8 cellular contexts compared by ENCODE assay signal in genomic region chr2:37671013-37671815, GRCh38. TPM values are rescaled to one million over a fixed set of nuclear protein-coding genes. Genes with fewer than 3 reads are reported as not detected.
A peak's percentile ranks its signal among the peaks of the same experiment; 100 is the strongest.
DNase-seq lines count a peak whose midpoint lies in the region; ATAC-seq and TF ChIP-seq lines count a peak whose summit lies in the region.

CDC42EP3 (minus strand) TSS chr2:37671642; CDS start chr2:37646587, 25,055 bp downstream.

- peak within 1 kb of the TSS; percentile 84 for H3K4me3 Mint-ChIP-seq in activated CD8-positive, alpha-beta T cell treated with anti-CD3 and anti-CD28 coated beads for 36 hours
- peak within 1 kb of the TSS; percentile 88 for H3K4me3 Mint-ChIP-seq in mesothelial cell of epicardium

- H3K27ac ChIP-seq in effector memory CD4-positive, alpha-beta T cell (ENCODE audit: insufficient read depth, low read length, poor library complexity, severe bottlenecking) = peak within 1 kb of the TSS; percentile 83

- TF ChIP-seq CTCF in activated CD8-positive, alpha-beta T cell treated with anti-CD3 and anti-CD28 coated beads for 36 hours (IDR thresholded peaks at IDR 0.05) = no peak
- no peak for TF ChIP-seq CTCF in mesothelial cell of epicardium (IDR thresholded peaks at IDR 0.05; ENCODE audit: unreplicated experiment)

- H3K36me3 ChIP-seq in effector memory CD4-positive, alpha-beta T cell (ENCODE audit: control insufficient read depth, insufficient read depth, low read length) = no peaks in the 10 kb centered on the region

- peak within 1 kb of the TSS; percentile 93 for H3K27ac Mint-ChIP-seq in activated CD8-positive, alpha-beta T cell treated with anti-CD3 and anti-CD28 coated beads for 36 hours
- peak within 1 kb of the TSS; percentile 79 for H3K27ac Mint-ChIP-seq in mesothelial cell of epicardium

- peaks cover 14% of the 10 kb centered on the region for H3K36me3 Mint-ChIP-seq in activated CD8-positive, alpha-beta T cell treated with anti-CD3 and anti-CD28 coated beads for 36 hours (ENCODE audit: low read depth)
- no peaks in the 10 kb centered on the region for H3K36me3 Mint-ChIP-seq in mesothelial cell of epicardium

- peaks cover 31% of the 10 kb centered on the region for H3K4me1 ChIP-seq in effector memory CD4-positive, alpha-beta T cell (ENCODE audit: control insufficient read depth, insufficient read depth, low read length, poor library complexity, severe bottlenecking)

- CTCF ChIA-PET in activated CD8-positive, alpha-beta T cell treated with anti-CD3 and anti-CD28 coated beads for 36 hours (lab: Charles Lee) = interaction anchor here (0.9 to 2.7 kb wide), 9 partner anchors 13 to 275 kb away, joined by 3 to 12 read pairs (median 4); no protein-coding TSS in a partner anchor

- no peaks in the 10 kb centered on the region for H3K9me3 ChIP-seq in effector memory CD4-positive, alpha-beta T cell (ENCODE audit: control insufficient read depth, low read length)

- peak; percentile 59 for DNase-seq in NK-92 treated with Interleukin-12 subunit alpha and Interleukin-12 subunit beta, amount 100 ng/mL, for 24 hours (lab: John Stamatoyannopoulos, UW)
- DNase-seq in NK-92 (lab: John Stamatoyannopoulos, UW; ENCODE audit: unreplicated experiment) (no peak), NCI-H446 treated with DMSO at 0.1 percent for 48 hours (lab: John Stamatoyannopoulos, UW) (peak; percentile 23), mesothelial cell of epicardium (ENCODE audit: low spot score in 2 of 2, unreplicated experiment in 2 of 2) (peak; percentile 49 to 61)
- DNase-seq in activated CD8-positive, alpha-beta T cell treated with anti-CD3 and anti-CD28 coated beads for 36 hours = peak; percentile 78
- peak; percentile 59 to 66 (median 62) for DNase-seq in effector memory CD4-positive, alpha-beta T cell
- DNase-seq in stimulated activated CD8-positive, alpha-beta memory T cell treated with anti-CD3 and anti-CD28 coated beads, Interleukin-4, amount 100 ng/mL, for 48 hours = peak; percentile 79

- no peaks in the 10 kb centered on the region for H3K27me3 Mint-ChIP-seq in activated CD8-positive, alpha-beta T cell treated with anti-CD3 and anti-CD28 coated beads for 36 hours
- no peaks in the 10 kb centered on the region for H3K27me3 Mint-ChIP-seq in mesothelial cell of epicardium (ENCODE audit: low read depth)

- intact Hi-C loops in activated CD8-positive, alpha-beta T cell treated with anti-CD3 and anti-CD28 coated beads for 36 hours (cut with micrococcal nuclease) = no loop called here

- H3K27me3 ChIP-seq in effector memory CD4-positive, alpha-beta T cell (replicated peaks; ENCODE audit: control insufficient read depth, insufficient read depth, low read length, poor library complexity, severe bottlenecking) = no peaks in the 10 kb centered on the region

- POLR2A ChIA-PET in activated CD8-positive, alpha-beta T cell treated with anti-CD3 and anti-CD28 coated beads for 36 hours (lab: Charles Lee) = interaction anchor here (1.0 to 2.0 kb wide), 8 partner anchors 13 to 142 kb away, joined by 3 to 10 read pairs (median 4); no protein-coding TSS in a partner anchor

- no peaks in the 10 kb centered on the region for H3K9me3 Mint-ChIP-seq in activated CD8-positive, alpha-beta T cell treated with anti-CD3 and anti-CD28 coated beads for 36 hours
- H3K9me3 Mint-ChIP-seq in mesothelial cell of epicardium = no peaks in the 10 kb centered on the region

- peak within 1 kb of the TSS; percentile 90 for H3K4me3 ChIP-seq in effector memory CD4-positive, alpha-beta T cell (ENCODE audit: insufficient read depth, low read depth, low read length, poor library complexity, severe bottlenecking)

- peaks cover 45% of the 10 kb centered on the region for H3K4me1 Mint-ChIP-seq in activated CD8-positive, alpha-beta T cell treated with anti-CD3 and anti-CD28 coated beads for 36 hours (ENCODE audit: low read depth)
- peaks cover 32% of the 10 kb centered on the region for H3K4me1 Mint-ChIP-seq in mesothelial cell of epicardium

- ATAC-seq in HG02970 (IDR thresholded peaks at IDR 0.05; ENCODE audit: low FRiP score, unreplicated experiment) = peak; percentile 40
- ATAC-seq in activated CD8-positive, alpha-beta T cell treated with anti-CD3 and anti-CD28 coated beads for 36 hours = peak; percentile 77

RNA-seq across cellular contexts. Expression of gene CDC42EP3, which starts in this region (rescaled TPM):
- total RNA-seq in activated CD8-positive, alpha-beta T cell treated with anti-CD3 and anti-CD28 coated beads for 36 hours = 10 to 100 TPM; 18.8 to 22.6 TPM
- 48.7 to 53.8 TPM (median 48.9 TPM) in 3 replicates for total RNA-seq in mesothelial cell of epicardium
